1 cellular context compared by ENCODE assay signal in genomic region chr1:8351693-8352470, GRCh38.
A peak's percentile ranks its signal among the peaks of the same experiment; 100 is the strongest.
TF ChIP-seq lines count a peak whose summit lies in the region.

No MANE protein-coding gene starts in this region.

TF ChIP-seq in K562, 482 proteins besides CTCF, POLR2A, EP300 and RAD21 (continued from another document and continues in another):
- TF ChIP-seq GABPA (tag; conservative IDR thresholded peaks at IDR 0.05; ENCODE audit: low read depth) (no peak), ZNF263 (CRISPR knock-in tag; IDR thresholded peaks at IDR 0.05; ENCODE audit: borderline replicate concordance) (no peak), ETS2 (tag; IDR thresholded peaks at IDR 0.05; ENCODE audit: borderline replicate concordance, poor library complexity, severe bottlenecking) (no peak), KLF16 (IDR thresholded peaks at IDR 0.05) (0 out of 2 replicates have a peak, but pooled peaks have one; percentile 8), DMBX1 (CRISPR knock-in tag; IDR thresholded peaks at IDR 0.05; ENCODE audit: borderline replicate concordance) (no peak), RREB1 (CRISPR knock-in tag; IDR thresholded peaks at IDR 0.05) (no peak), WHSC1 (IDR thresholded peaks at IDR 0.05; ENCODE audit: low read length) (no peak), CXXC5 (CRISPR knock-in tag; IDR thresholded peaks at IDR 0.05) (no peak), PCBP2 (IDR thresholded peaks at IDR 0.05; ENCODE audit: low read depth, low read length, poor library complexity, severe bottlenecking) (no peak), MITF (IDR thresholded peaks at IDR 0.05) (no peak), RBBP5 (IDR thresholded peaks at IDR 0.05; ENCODE audit: borderline replicate concordance, insufficient read depth, low read length, poor library complexity, severe bottlenecking) (no peak), ZFP30 (CRISPR knock-in tag; IDR thresholded peaks at IDR 0.05; ENCODE audit: borderline replicate concordance) (no peak), POLR2AphosphoS2 (IDR thresholded peaks at IDR 0.05; ENCODE audit: low read length) (peak; percentile 30; the same call in 1 of the 2 replicates), FOXP1 (CRISPR knock-in tag; IDR thresholded peaks at IDR 0.05) (no peak), SP1 (CRISPR knock-in tag; IDR thresholded peaks at IDR 0.05) (no peak), ELF1 (tag; IDR thresholded peaks at IDR 0.05) (no peak), ATF3 (IDR thresholded peaks at IDR 0.05) (no peak), ATF3 (CRISPR knock-in tag; conservative IDR thresholded peaks at IDR 0.05) (no peak), HEY1 (CRISPR knock-in tag; IDR thresholded peaks at IDR 0.05; ENCODE audit: borderline replicate concordance) (no peak), PHTF2 (CRISPR knock-in tag; IDR thresholded peaks at IDR 0.05) (no peak), ZFX (CRISPR knock-in tag; IDR thresholded peaks at IDR 0.05) (no peak), TCFL5 (CRISPR knock-in tag; conservative IDR thresholded peaks at IDR 0.05) (no peak), ZNF696 (CRISPR knock-in tag; conservative IDR thresholded peaks at IDR 0.05) (no peak), EGR1 (conservative IDR thresholded peaks at IDR 0.05) (0 out of 2 replicates have a peak, but pooled peaks have one; percentile 5), ZBTB7A (IDR thresholded peaks at IDR 0.05; ENCODE audit: borderline replicate concordance, control insufficient read depth, low read depth, low read length) (0 out of 2 replicates have a peak, but pooled peaks have one; percentile 38), ILF3 (IDR thresholded peaks at IDR 0.05; ENCODE audit: borderline replicate concordance) (no peak), ZNF347 (CRISPR knock-in tag; IDR thresholded peaks at IDR 0.05; ENCODE audit: low read depth) (no peak), POLR2AphosphoS5 (IDR thresholded peaks at IDR 0.05; ENCODE audit: control insufficient read depth, insufficient read depth, low read depth, low read length) (no peak), SMAD3 (CRISPR knock-in tag; conservative IDR thresholded peaks at IDR 0.05) (no peak), CTCFL (IDR thresholded peaks at IDR 0.05; ENCODE audit: borderline replicate concordance, insufficient read depth, low read depth, low read length, poor library complexity, severe bottlenecking) (peak; percentile 40), CCAR2 (IDR thresholded peaks at IDR 0.05; ENCODE audit: low read depth, low read length) (no peak), MYNN (IDR thresholded peaks at IDR 0.05) (0 out of 2 replicates have a peak, but pooled peaks have one; percentile 18), MYNN (CRISPR knock-in tag; IDR thresholded peaks at IDR 0.05) (no peak), ZSCAN29 (IDR thresholded peaks at IDR 0.05) (no peak), ZNF668 (CRISPR knock-in tag; IDR thresholded peaks at IDR 0.05) (no peak), RNF2 (IDR thresholded peaks at IDR 0.05) (no peak), HES1 (IDR thresholded peaks at IDR 0.05; ENCODE audit: low read depth) (no peak), GTF2E2 (tag; IDR thresholded peaks at IDR 0.05) (no peak), RBM22 (IDR thresholded peaks at IDR 0.05; ENCODE audit: low read depth, low read length, poor library complexity, severe bottlenecking) (no peak), RBM15 (IDR thresholded peaks at IDR 0.05; ENCODE audit: insufficient read depth, low read length) (no peak), ZBTB49 (CRISPR knock-in tag; IDR thresholded peaks at IDR 0.05; ENCODE audit: borderline replicate concordance) (no peak), SIX5 (IDR thresholded peaks at IDR 0.05; ENCODE audit: borderline replicate concordance in 1 of 2, insufficient read depth in 1 of 2, low read depth in 1 of 2, low read length in 2 of 2) (no peak), SIN3B (IDR thresholded peaks at IDR 0.05; ENCODE audit: low read depth) (no peak)
